Comparison of ENCODE assay signal across 20 cellular contexts in the genomic region with DNA sequence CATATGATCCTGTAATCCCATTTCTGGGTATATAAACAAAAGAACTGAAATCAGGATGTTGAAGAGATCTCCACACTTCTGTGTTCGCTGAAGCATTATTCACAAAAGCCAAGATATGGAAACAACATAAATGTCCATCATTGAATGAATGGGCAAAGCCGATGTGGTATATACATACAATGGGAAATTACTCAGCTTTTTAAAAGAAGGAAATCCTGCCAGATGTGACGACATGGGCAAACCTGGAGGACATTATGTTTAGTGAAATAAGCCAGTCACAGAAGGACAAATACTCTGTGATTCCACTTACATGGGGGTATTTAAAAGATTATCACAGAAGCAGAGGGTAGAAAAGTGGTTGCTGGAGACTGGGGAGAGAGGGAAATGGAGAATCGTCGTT. TPM values are rescaled to one million over a fixed set of nuclear protein-coding genes. Genes with fewer than 3 reads are reported as not detected.
DNase-seq lines count a peak whose midpoint lies in the region; ATAC-seq, FAIRE-seq and TF ChIP-seq lines count a peak whose summit lies in the region.
"Had no signal": no experiment of that assay in that cellular context is flagged by ENCODE, and none has a peak within 500 bp of the region (broad histone marks: within the 10 kb centered on the region; RNA-seq: fewer than 3 reads in every experiment).

No MANE protein-coding gene starts in this region.

- no peak for TF ChIP-seq POLR2A in H54 (IDR thresholded peaks at IDR 0.05; ENCODE audit: low read depth, low read length)

- no peaks in the 10 kb centered on the region for H3K9me3 Mint-ChIP-seq in T-helper 1 cell treated with Interleukin-12 subunit alpha and Interleukin-12 subunit beta and Interleukin-4 antibody, amounts not matched to agents 30 μg/mL and 1 μg/mL, for 36 hours
- H3K9me3 Mint-ChIP-seq: H9 had no signal

- H3K27ac Mint-ChIP-seq in T-helper 1 cell treated with Interleukin-12 subunit alpha and Interleukin-12 subunit beta and Interleukin-4 antibody, amounts not matched to agents 30 μg/mL and 1 μg/mL, for 36 hours = peak overlapping the region; percentile 23
- H3K27ac Mint-ChIP-seq: H9 had no signal

- ATAC-seq in GM21723 (IDR thresholded peaks at IDR 0.05; ENCODE audit: unreplicated experiment) (no peak), GM21737 (IDR thresholded peaks at IDR 0.05; ENCODE audit: unreplicated experiment) (no peak)
- ATAC-seq: HepG2, Panc1 had no signal

- peaks cover 25% of the 10 kb centered on the region for H3K27me3 Mint-ChIP-seq in T-helper 1 cell treated with Interleukin-12 subunit alpha and Interleukin-12 subunit beta and Interleukin-4 antibody, amounts not matched to agents 30 μg/mL and 1 μg/mL, for 36 hours (ENCODE audit: low read depth)

- H3K4me3 Mint-ChIP-seq in T-helper 1 cell treated with Interleukin-12 subunit alpha and Interleukin-12 subunit beta and Interleukin-4 antibody, amounts not matched to agents 30 μg/mL and 1 μg/mL, for 36 hours = no peak overlapping the region
- H3K4me3 Mint-ChIP-seq: H9 had no signal

- FAIRE-seq in GM19239 (lab: Jason Lieb, UNC) (peak; percentile 33), H54 (lab: Jason Lieb, UNC) (no peak)
- FAIRE-seq: G401.6, HepG2 had no signal

- no peaks in the 10 kb centered on the region for H3K36me3 Mint-ChIP-seq in T-helper 1 cell treated with Interleukin-12 subunit alpha and Interleukin-12 subunit beta and Interleukin-4 antibody, amounts not matched to agents 30 μg/mL and 1 μg/mL, for 36 hours (ENCODE audit: low read depth)

- no peak for DNase-seq in T-helper 1 cell
- DNase-seq in GM19239 (ENCODE audit: insufficient read length, low spot score) = no peak
- DNase-seq in dermis microvascular lymphatic vessel endothelial cell (ENCODE audit: low read depth in 2 of 2) = peak; percentile 66 to 90
- peak; percentile 65 for DNase-seq in pulmonary artery endothelial cell (ENCODE audit: low read depth, low spot score)
- no peak for DNase-seq in H54 (ENCODE audit: insufficient read length, low spot score)
- DNase-seq: C1 segment of cervical spinal cord, DND-41, H9, KG1, NCI-H1092, NCI-H1436 treated with DMSO at 0.1 percent for 48 hours, NCI-H2029, NCI-H510A, T-helper 2 cell had no signal

- H3K4me1 Mint-ChIP-seq in T-helper 1 cell treated with Interleukin-12 subunit alpha and Interleukin-12 subunit beta and Interleukin-4 antibody, amounts not matched to agents 30 μg/mL and 1 μg/mL, for 36 hours (ENCODE audit: low read depth) = no peaks in the 10 kb centered on the region
- H3K4me1 Mint-ChIP-seq: H9 had no signal

RNA-seq across cellular contexts. Expression of a gene that starts 23.9 kb away (rescaled TPM):
- 64.7 and 66.4 TPM in 2 replicates for total RNA-seq in dermis microvascular lymphatic vessel endothelial cell
- total RNA-seq in pulmonary artery endothelial cell = 117 and 174 TPM in 2 replicates

RNA-seq across cellular contexts. Expression of a gene that starts 39.2 kb away (rescaled TPM):
- total RNA-seq in dermis microvascular lymphatic vessel endothelial cell (0.26 and 0.38 TPM in 2 replicates), pulmonary artery endothelial cell (0.11 and 0.79 TPM in 2 replicates)

RNA-seq across cellular contexts. Expression of a gene that starts 39.5 kb away (rescaled TPM):
- 8.3 and 11.9 TPM in 2 replicates for total RNA-seq in dermis microvascular lymphatic vessel endothelial cell
- total RNA-seq in pulmonary artery endothelial cell = 16.2 and 17.1 TPM in 2 replicates

RNA-seq across cellular contexts. Expression of a gene that starts 39.5 kb away (rescaled TPM):
- total RNA-seq in dermis microvascular lymphatic vessel endothelial cell (17.1 and 18.1 TPM in 2 replicates), pulmonary artery endothelial cell (22.3 and 27.9 TPM in 2 replicates)

Comparison
In these comparisons a context has a peak if more than half of its experiments do, and no peak if none do; other contexts are left out.
1. DNase-seq: peak in dermis microvascular lymphatic vessel endothelial cell (2 of 2) and pulmonary artery endothelial cell (single experiment); none in T-helper 1 cell (0 of 5), GM19239 (single experiment) and H54 (single experiment).